8 cellular contexts compared by ENCODE assay signal in the genomic region with DNA sequence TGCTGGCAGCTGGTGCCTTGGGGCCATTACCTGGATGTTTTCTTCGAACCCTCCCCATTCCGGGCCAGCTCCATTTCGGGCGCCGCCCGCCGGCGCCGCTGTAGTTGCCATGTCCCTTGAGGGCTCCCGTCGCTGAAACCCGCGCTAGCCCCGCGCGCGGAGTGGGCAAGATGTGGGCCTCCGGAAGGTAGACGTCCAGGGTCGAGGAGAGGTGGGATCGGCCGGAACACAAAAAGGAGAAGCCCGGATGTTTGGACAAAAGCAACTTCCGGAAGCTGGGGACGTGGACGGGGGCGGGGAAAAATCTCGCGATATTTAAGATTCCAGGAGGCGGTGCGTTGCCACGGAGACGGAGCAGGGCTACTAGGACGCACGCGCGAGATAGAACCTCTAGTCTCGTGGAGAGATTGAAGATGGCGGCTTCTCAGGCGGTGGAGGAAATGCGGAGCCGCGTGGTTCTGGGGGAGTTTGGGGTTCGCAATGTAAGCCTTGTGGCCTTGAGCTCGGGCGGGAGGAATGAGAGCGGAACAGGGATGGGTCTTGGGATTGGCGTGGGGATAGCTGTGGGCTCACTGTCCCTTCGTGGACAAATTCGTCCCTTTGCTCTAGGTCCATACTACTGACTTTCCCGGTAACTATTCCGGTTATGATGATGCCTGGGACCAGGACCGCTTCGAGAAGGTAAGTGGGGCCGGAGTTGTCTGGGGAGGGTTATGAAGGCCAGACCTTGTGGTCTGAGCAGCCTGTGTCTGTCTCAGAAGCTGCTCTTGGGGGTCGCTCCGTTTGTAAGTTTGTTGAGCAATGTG. TPM values are rescaled to one million over a fixed set of nuclear protein-coding genes. Genes with fewer than 3 reads are reported as not detected.
A peak's percentile ranks its signal among the peaks of the same experiment; 100 is the strongest.
DNase-seq lines count a peak whose midpoint lies in the region; ATAC-seq, FAIRE-seq and TF ChIP-seq lines count a peak whose summit lies in the region.

A gene with protein sequence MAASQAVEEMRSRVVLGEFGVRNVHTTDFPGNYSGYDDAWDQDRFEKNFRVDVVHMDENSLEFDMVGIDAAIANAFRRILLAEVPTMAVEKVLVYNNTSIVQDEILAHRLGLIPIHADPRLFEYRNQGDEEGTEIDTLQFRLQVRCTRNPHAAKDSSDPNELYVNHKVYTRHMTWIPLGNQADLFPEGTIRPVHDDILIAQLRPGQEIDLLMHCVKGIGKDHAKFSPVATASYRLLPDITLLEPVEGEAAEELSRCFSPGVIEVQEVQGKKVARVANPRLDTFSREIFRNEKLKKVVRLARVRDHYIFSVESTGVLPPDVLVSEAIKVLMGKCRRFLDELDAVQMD (plus strand): TSS at position 393 of the 806 bp plus-strand sequence. CDS start 21 bp downstream, at position 414.
A gene (minus strand): TSS at position 230 of the 806 bp plus-strand sequence. CDS start 119 bp downstream, at position 111.

- H3K4me1 ChIP-seq in HepG2 (ENCODE audit: insufficient read depth, low read length) = peaks cover 36% of the 10 kb centered on the region

- CTCF ChIA-PET in HepG2 (lab: Yijun Ruan, JAX; ENCODE audit: low intra/inter-chr PET ratio, low total read pairs) = no interaction called here

- no peaks in the 10 kb centered on the region for H3K9me3 ChIP-seq in HepG2 (ENCODE audit: low read length)

- in situ Hi-C loops in HepG2 (cut with HindIII; ENCODE audit: extremely low pct_ligation_motif_present, low pct_unique_long_range_greater_than_20kb) = no loop called here

- peaks cover 0 to 5% of the 10 kb centered on the region in 2 experiments; a peak in 1 of 5 replicates for H3K27me3 ChIP-seq in HepG2 (ENCODE audit: control insufficient read depth in 1 of 2, insufficient read depth in 2 of 2, low read length in 2 of 2)

- peaks cover 52% of the 10 kb centered on the region for H3K79me2 ChIP-seq in HepG2 (ENCODE audit: insufficient read depth, low read length)

- POLR2A ChIA-PET in HepG2 (lab: Yijun Ruan, JAX) = interaction anchor here (0.6 to 2.0 kb wide), 16 partner anchors 10 to 503 kb away, joined by 3 to 11 read pairs (median 4); a partner anchor contains a TSS

- intact Hi-C loops in HepG2 (cut with micrococcal nuclease; ENCODE audit: unreplicated experiment) = loop anchor here (5.0 kb wide), 1 partner anchor 60 kb away; a partner anchor contains a TSS

- H4K20me1 ChIP-seq in HepG2 (ENCODE audit: insufficient read depth, low read length) = no peaks in the 10 kb centered on the region

- peaks cover 37 to 64% of the 10 kb centered on the region in 2 experiments for H3K36me3 ChIP-seq in HepG2 (replicated peaks in 1 of 2; ENCODE audit: control insufficient read depth in 1 of 2, insufficient read depth in 2 of 2, low read length in 2 of 2)

- H3K4me3 ChIP-seq in HepG2 (replicated peaks in 1 of 3; ENCODE audit: insufficient read depth in 1 of 3, low read depth in 2 of 3, low read length in 3 of 3) = peak within 1 kb of the TSS; percentile 85 to 99 (median 93)

- peak within 1 kb of the TSS; percentile 96 for H3K4me2 ChIP-seq in HepG2 (ENCODE audit: low read depth, low read length)

- 1% methylated on average over 56 of the region's 57 CpGs for WGBS in HepG2 (ENCODE audit: low lambda C conversion rate)

- ATAC-seq in GM19372 (IDR thresholded peaks at IDR 0.05; ENCODE audit: low read depth, unreplicated experiment) (peak; percentile 89), HG03558 (IDR thresholded peaks at IDR 0.05; ENCODE audit: extremely low read depth, unreplicated experiment) (peak; percentile 83), HepG2 (peak; percentile 90)

- FAIRE-seq in HepG2 (lab: Jason Lieb, UNC) = peak; percentile 88

- no TSS peak for BruUV-seq in HepG2 (replicated peaks; lab: Mats Ljungman, UMichigan)

- H3K27ac ChIP-seq in C4-2B = peak within 1 kb of the TSS; percentile 84
- peak within 1 kb of the TSS; percentile 74 for H3K27ac ChIP-seq in HepG2 (ENCODE audit: extremely low read length, insufficient read depth, low read length)

- TF ChIP-seq CTCF in C4-2B (conservative IDR thresholded peaks at IDR 0.05) (no peak), HepG2 (CRISPR knock-in tag; IDR thresholded peaks at IDR 0.05) (no peak)

- peak within 1 kb of the TSS; percentile 98 for H3K9ac ChIP-seq in HepG2 (ENCODE audit: insufficient read depth, low read depth, low read length)

- DNase-seq in NCI-H748 (lab: John Stamatoyannopoulos, UW; ENCODE audit: unreplicated experiment) (peak; percentile 99), dermis microvascular lymphatic vessel endothelial cell (ENCODE audit: low read depth in 2 of 2) (peak; percentile 95 to 98), HepG2 (ENCODE audit: low spot score) (peak; percentile 98)
- DNase-seq in activated CD4-positive, alpha-beta T cell treated with anti-CD3 and anti-CD28 coated beads, Interleukin-2, amount 50 U/mL, for 1 hour = peak; percentile 95
- peak; percentile 94 for DNase-seq in stimulated activated CD4-positive, alpha-beta T cell treated with anti-CD3 and anti-CD28 coated beads, Interleukin-4, amount 100 ng/mL, for 1 hour

- H2AFZ ChIP-seq in HepG2 (ENCODE audit: low read length) = no peak within 1 kb of the TSS

- peak in 1 of 2 experiments; percentile 9; a peak in 1 of 4 replicates for TF ChIP-seq EP300 in HepG2 (IDR thresholded peaks at IDR 0.05; ENCODE audit: low read depth in 2 of 2, low read length in 2 of 2)
- TF ChIP-seq EP300 in HepG2 (CRISPR knock-in tag; IDR thresholded peaks at IDR 0.05; ENCODE audit: borderline replicate concordance) = no peak; the same call in 1 of the 2 replicates

- TF ChIP-seq RAD21 in HepG2 (CRISPR knock-in tag; IDR thresholded peaks at IDR 0.05) = peak; percentile 37; the same call in 1 of the 2 replicates

- TF ChIP-seq POLR2A in HepG2 (IDR thresholded peaks at IDR 0.05; ENCODE audit: insufficient read depth in 1 of 2, low read depth in 2 of 2, low read length in 2 of 2) = peak in 1 of 2 experiments; percentile 97; a peak in 2 of 4 replicates

TF ChIP-seq in HepG2, 621 proteins besides CTCF, POLR2A, EP300 and RAD21 (continues in another document):
- TF ChIP-seq, protein P1, sequence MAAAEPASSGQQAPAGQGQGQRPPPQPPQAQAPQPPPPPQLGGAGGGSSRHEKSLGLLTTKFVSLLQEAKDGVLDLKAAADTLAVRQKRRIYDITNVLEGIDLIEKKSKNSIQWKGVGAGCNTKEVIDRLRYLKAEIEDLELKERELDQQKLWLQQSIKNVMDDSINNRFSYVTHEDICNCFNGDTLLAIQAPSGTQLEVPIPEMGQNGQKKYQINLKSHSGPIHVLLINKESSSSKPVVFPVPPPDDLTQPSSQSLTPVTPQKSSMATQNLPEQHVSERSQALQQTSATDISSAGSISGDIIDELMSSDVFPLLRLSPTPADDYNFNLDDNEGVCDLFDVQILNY (CRISPR knock-in tag; conservative IDR thresholded peaks at IDR 0.05) = no peak
- peak; percentile 27 to 36; a peak in 2 of 4 replicates for TF ChIP-seq NR2F1 (CRISPR knock-in tag; IDR thresholded peaks at IDR 0.05)

RNA-seq across cellular contexts. Expression of the first gene that starts in this region (rescaled TPM):
- total RNA-seq in dermis microvascular lymphatic vessel endothelial cell (31.1 and 31.7 TPM in 2 replicates), HepG2 (2016; rRNA removed; fragmentation: Illumina TruSeq; extraction: Trizol) (72.2 and 75.6 TPM in 2 replicates)
- total RNA-seq in HepG2 (2016; cell fraction: cytosol; rRNA removed; fragmentation: Illumina TruSeq; extraction: Trizol; ENCODE audit: low read depth) = 19.4 and 24.1 TPM in 2 replicates
- 70.2 and 74.8 TPM in 2 replicates for total RNA-seq in HepG2 (2016; cell fraction: insoluble cytoplasmic fraction; rRNA removed; fragmentation: Illumina TruSeq; extraction: Trizol)
- total RNA-seq in HepG2 (2016; cell fraction: membrane; rRNA removed; fragmentation: Illumina TruSeq; extraction: Trizol) = 23.7 and 25.3 TPM in 2 replicates
- 59.4 and 67.1 TPM in 2 replicates for total RNA-seq in HepG2 (2016; cell fraction: nucleus; rRNA removed; fragmentation: Illumina TruSeq; extraction: Trizol)
- 55.2 and 62.6 TPM in 2 replicates for polyA plus RNA-seq in HepG2 (2011; rRNA removed)
- 38.9 and 45.7 TPM in 2 replicates for polyA plus RNA-seq in HepG2 (2011; cell fraction: cytosol; rRNA removed)
- 96.3 and 102 TPM in 2 replicates for polyA plus RNA-seq in HepG2 (2011; cell fraction: nucleus; rRNA removed)
- polyA plus RNA-seq in HepG2 (2012) = 50.7 and 62.3 TPM in 2 replicates
- polyA plus RNA-seq in HepG2 (2016; cell fraction: cytosol; fragmentation: Illumina TruSeq; extraction: Trizol; ENCODE audit: low read depth) = 7.2 and 7.7 TPM in 2 replicates
- 58.7 and 61.6 TPM in 2 replicates for polyA plus RNA-seq in HepG2 (2016; cell fraction: insoluble cytoplasmic fraction; fragmentation: Illumina TruSeq; extraction: Trizol; ENCODE audit: low read depth)
- 9.7 and 11.7 TPM in 2 replicates for polyA plus RNA-seq in HepG2 (2016; cell fraction: membrane; fragmentation: Illumina TruSeq; extraction: Trizol; ENCODE audit: low read depth)
- 97.9 and 104 TPM in 2 replicates for polyA plus RNA-seq in HepG2 (2016; cell fraction: nucleus; fragmentation: Illumina TruSeq; extraction: Trizol; ENCODE audit: insufficient read depth, low read depth)
- 40.9 and 99.4 TPM in 2 replicates for polyA minus RNA-seq in HepG2 (2011; rRNA and poly(A)+ RNA removed; ENCODE audit: low replicate concordance)
- polyA minus RNA-seq in HepG2 (2011; cell fraction: cytosol; rRNA and poly(A)+ RNA removed) = 17.0 and 20.2 TPM in 2 replicates
- 41.5 and 42.6 TPM in 2 replicates for polyA minus RNA-seq in HepG2 (2011; cell fraction: nucleus; rRNA and poly(A)+ RNA removed)

RNA-seq across cellular contexts. Expression of the second gene that starts in this region (rescaled TPM):
- total RNA-seq in dermis microvascular lymphatic vessel endothelial cell (82.2 and 128 TPM in 2 replicates), HepG2 (2016; rRNA removed; fragmentation: Illumina TruSeq; extraction: Trizol) (51.2 and 107 TPM in 2 replicates)
- total RNA-seq in HepG2 (2016; cell fraction: cytosol; rRNA removed; fragmentation: Illumina TruSeq; extraction: Trizol; ENCODE audit: low read depth) = 19.3 and 20.8 TPM in 2 replicates
- 52.6 and 108 TPM in 2 replicates for total RNA-seq in HepG2 (2016; cell fraction: insoluble cytoplasmic fraction; rRNA removed; fragmentation: Illumina TruSeq; extraction: Trizol)
- 31.6 and 33.9 TPM in 2 replicates for total RNA-seq in HepG2 (2016; cell fraction: membrane; rRNA removed; fragmentation: Illumina TruSeq; extraction: Trizol)
- 73.3 and 83.7 TPM in 2 replicates for total RNA-seq in HepG2 (2016; cell fraction: nucleus; rRNA removed; fragmentation: Illumina TruSeq; extraction: Trizol)
- polyA plus RNA-seq in HepG2 (2011; rRNA removed) = 206 and 248 TPM in 2 replicates
- polyA plus RNA-seq in HepG2 (2011; cell fraction: cytosol; rRNA removed) = 157 and 165 TPM in 2 replicates
- polyA plus RNA-seq in HepG2 (2011; cell fraction: nucleus; rRNA removed) = 258 and 264 TPM in 2 replicates
- 74.4 and 84.6 TPM in 2 replicates for polyA plus RNA-seq in HepG2 (2012)
- 20.5 and 25.2 TPM in 2 replicates for polyA plus RNA-seq in HepG2 (2016; cell fraction: cytosol; fragmentation: Illumina TruSeq; extraction: Trizol; ENCODE audit: low read depth)
- 66.6 and 70.3 TPM in 2 replicates for polyA plus RNA-seq in HepG2 (2016; cell fraction: insoluble cytoplasmic fraction; fragmentation: Illumina TruSeq; extraction: Trizol; ENCODE audit: low read depth)
- 36.5 and 37.7 TPM in 2 replicates for polyA plus RNA-seq in HepG2 (2016; cell fraction: membrane; fragmentation: Illumina TruSeq; extraction: Trizol; ENCODE audit: low read depth)
- 171 and 181 TPM in 2 replicates for polyA plus RNA-seq in HepG2 (2016; cell fraction: nucleus; fragmentation: Illumina TruSeq; extraction: Trizol; ENCODE audit: insufficient read depth, low read depth)
- 223 and 558 TPM in 2 replicates for polyA minus RNA-seq in HepG2 (2011; rRNA and poly(A)+ RNA removed; ENCODE audit: low replicate concordance)
- 65.6 and 67.3 TPM in 2 replicates for polyA minus RNA-seq in HepG2 (2011; cell fraction: cytosol; rRNA and poly(A)+ RNA removed)
- 65.1 and 74.2 TPM in 2 replicates for polyA minus RNA-seq in HepG2 (2011; cell fraction: nucleus; rRNA and poly(A)+ RNA removed)

Comparison
In these comparisons a context has a peak if more than half of its experiments do, and no peak if none do; other contexts are left out.
1. Peak in every context shown above with its lines: DNase-seq, ATAC-seq, H3K4me3 ChIP-seq and H3K27ac ChIP-seq.